39 cellular contexts compared by ENCODE assay signal in genomic region chr2:126579868-126580267, GRCh38.
"Had no signal": no experiment of that assay in that cellular context is flagged by ENCODE, and none has a peak within 500 bp of the region (broad histone marks: within the 10 kb centered on the region; RNA-seq: fewer than 3 reads in every experiment).

No MANE protein-coding gene starts in this region.

- H3K4me1 Mint-ChIP-seq: activated naive CD4-positive, alpha-beta T cell treated with anti-CD3 and anti-CD28 coated beads, Interleukin-2, amount 10 ng/mL, durations not matched to agents 7 days and 5 days; activated naive CD4-positive, alpha-beta T cell treated with anti-CD3 and anti-CD28 coated beads, Interleukin-2, amount 50 U/mL, for 24 hours; activated naive CD8-positive, alpha-beta T cell treated with anti-CD3 and anti-CD28 coated beads for 36 hours; activated naive CD8-positive, alpha-beta T cell treated with anti-CD3 and anti-CD28 coated beads, Interleukin-2, amount 10 ng/mL, durations not matched to agents 7 days and 5 days; activated naive CD8-positive, alpha-beta T cell treated with anti-CD3 and anti-CD28 coated beads, Interleukin-2, amount 50 U/mL, for 24 hours; activated T-helper 17 cell treated with anti-CD3 and anti-CD28 coated beads, Interleukin-2, amount 50 U/mL, for 72 hours; brain; central memory CD8-positive, alpha-beta T cell had no signal

- H3K9me3 Mint-ChIP-seq: activated naive CD4-positive, alpha-beta T cell treated with anti-CD3 and anti-CD28 coated beads for 36 hours; activated naive CD4-positive, alpha-beta T cell treated with anti-CD3 and anti-CD28 coated beads, Interleukin-2, amount 10 ng/mL, durations not matched to agents 7 days and 5 days; activated naive CD4-positive, alpha-beta T cell treated with anti-CD3 and anti-CD28 coated beads, Interleukin-2, amount 50 U/mL, for 24 hours; activated naive CD4-positive, alpha-beta T cell treated with anti-CD3 and anti-CD28 coated beads, Interleukin-2, amount 50 U/mL, for 72 hours; activated naive CD8-positive, alpha-beta T cell treated with anti-CD3 and anti-CD28 coated beads for 36 hours; activated naive CD8-positive, alpha-beta T cell treated with anti-CD3 and anti-CD28 coated beads, Interleukin-2, amount 10 ng/mL, durations not matched to agents 7 days and 5 days; activated naive CD8-positive, alpha-beta T cell treated with anti-CD3 and anti-CD28 coated beads, Interleukin-2, amount 50 U/mL, for 24 hours; activated T-cell treated with anti-CD3 and anti-CD28 coated beads, Interleukin-2, amount 50 U/mL, for 24 hours; activated T-cell treated with anti-CD3 and anti-CD28 coated beads, Interleukin-2, amount 50 U/mL, for 4 hours; activated T-cell treated with anti-CD3 and anti-CD28 coated beads, Interleukin-2, amount 50 U/mL, for 72 hours; activated T-helper 1 cell treated with anti-CD3 and anti-CD28 coated beads, Interleukin-12 subunit alpha, Interleukin-12 subunit beta, Interleukin-2, Interleukin-4 antibody, amounts not matched to agents 30 ng/mL and 10 ng/mL and 1 ng/mL, durations not matched to agents 14 hours and 24 hours and 36 hours; activated T-helper 17 cell treated with anti-CD3 and anti-CD28 coated beads, Interleukin-2, amount 50 U/mL, for 72 hours; activated T-helper 2 cell treated with anti-CD3 and anti-CD28 coated beads, Interferon-gamma antibody, Interleukin-2, Interleukin-4, amounts not matched to agents 10 μg/mL and 5 μg/mL and 100 μg/mL, durations not matched to agents 14 hours and 24 hours and 36 hours; central memory CD8-positive, alpha-beta T cell had no signal

- H3K27ac Mint-ChIP-seq: activated naive CD4-positive, alpha-beta T cell treated with anti-CD3 and anti-CD28 coated beads for 36 hours; activated naive CD4-positive, alpha-beta T cell treated with anti-CD3 and anti-CD28 coated beads, Interleukin-2, amount 10 ng/mL, durations not matched to agents 7 days and 5 days; activated naive CD4-positive, alpha-beta T cell treated with anti-CD3 and anti-CD28 coated beads, Interleukin-2, amount 50 U/mL, for 24 hours; activated naive CD4-positive, alpha-beta T cell treated with anti-CD3 and anti-CD28 coated beads, Interleukin-2, amount 50 U/mL, for 72 hours; activated naive CD8-positive, alpha-beta T cell; activated naive CD8-positive, alpha-beta T cell treated with anti-CD3 and anti-CD28 coated beads for 36 hours; activated naive CD8-positive, alpha-beta T cell treated with anti-CD3 and anti-CD28 coated beads, Interleukin-2, amount 10 ng/mL, durations not matched to agents 7 days and 5 days; activated naive CD8-positive, alpha-beta T cell treated with anti-CD3 and anti-CD28 coated beads, Interleukin-2, amount 50 U/mL, for 24 hours; activated T-cell treated with anti-CD3 and anti-CD28 coated beads, Interleukin-2, amount 50 U/mL, for 24 hours; activated T-helper 1 cell treated with anti-CD3 and anti-CD28 coated beads, Interleukin-12 subunit alpha, Interleukin-12 subunit beta, Interleukin-2, Interleukin-4 antibody, amounts not matched to agents 30 ng/mL and 10 ng/mL and 1 ng/mL, durations not matched to agents 14 hours and 24 hours and 36 hours; activated T-helper 17 cell treated with anti-CD3 and anti-CD28 coated beads, Interleukin-2, amount 50 U/mL, for 72 hours; activated T-helper 2 cell treated with anti-CD3 and anti-CD28 coated beads, Interferon-gamma antibody, Interleukin-2, Interleukin-4, amounts not matched to agents 10 μg/mL and 5 μg/mL and 100 μg/mL, durations not matched to agents 14 hours and 24 hours and 36 hours; brain had no signal

- H3K4me1 ChIP-seq: adrenal gland, ascending aorta, body of pancreas, breast epithelium had no signal

- FAIRE-seq: astrocyte, bronchial epithelial cell had no signal

- H3K9me3 ChIP-seq: adrenal gland, ascending aorta, body of pancreas, breast epithelium had no signal

- ATAC-seq: activated naive CD4-positive, alpha-beta T cell treated with anti-CD3 and anti-CD28 coated beads, Interleukin-2, amount 50 U/mL, for 72 hours; activated naive CD8-positive, alpha-beta T cell treated with anti-CD3 and anti-CD28 coated beads, Interleukin-2, amount 50 U/mL, for 24 hours; activated T-cell treated with anti-CD3 and anti-CD28 coated beads, Interleukin-2, amount 50 U/mL, for 4 hours; activated T-cell treated with anti-CD3 and anti-CD28 coated beads, Interleukin-2, amount 50 U/mL, for 72 hours; activated T-helper 17 cell treated with anti-CD3 and anti-CD28 coated beads, Interleukin-2, amount 50 U/mL, for 72 hours; body of pancreas had no signal

- H3K27me3 ChIP-seq: adrenal gland, ascending aorta, body of pancreas, brain microvascular endothelial cell, breast epithelium, cardiac muscle cell had no signal

- H3K27me3 Mint-ChIP-seq: activated naive CD4-positive, alpha-beta T cell treated with anti-CD3 and anti-CD28 coated beads, Interleukin-2, amount 50 U/mL, for 24 hours; activated naive CD8-positive, alpha-beta T cell; activated naive CD8-positive, alpha-beta T cell treated with anti-CD3 and anti-CD28 coated beads, Interleukin-2, amount 10 ng/mL, durations not matched to agents 7 days and 5 days; brain had no signal

- H3K36me3 Mint-ChIP-seq: activated naive CD4-positive, alpha-beta T cell treated with anti-CD3 and anti-CD28 coated beads, Interleukin-2, amount 10 ng/mL, durations not matched to agents 7 days and 5 days; activated naive CD4-positive, alpha-beta T cell treated with anti-CD3 and anti-CD28 coated beads, Interleukin-2, amount 50 U/mL, for 24 hours; activated naive CD4-positive, alpha-beta T cell treated with anti-CD3 and anti-CD28 coated beads, Interleukin-2, amount 50 U/mL, for 72 hours; activated naive CD8-positive, alpha-beta T cell treated with anti-CD3 and anti-CD28 coated beads for 36 hours; activated naive CD8-positive, alpha-beta T cell treated with anti-CD3 and anti-CD28 coated beads, Interleukin-2, amount 10 ng/mL, durations not matched to agents 7 days and 5 days; brain had no signal

- H3K4me3 Mint-ChIP-seq: activated naive CD4-positive, alpha-beta T cell treated with anti-CD3 and anti-CD28 coated beads for 36 hours; activated naive CD4-positive, alpha-beta T cell treated with anti-CD3 and anti-CD28 coated beads, Interleukin-2, amount 10 ng/mL, durations not matched to agents 7 days and 5 days; activated naive CD4-positive, alpha-beta T cell treated with anti-CD3 and anti-CD28 coated beads, Interleukin-2, amount 50 U/mL, for 24 hours; activated naive CD8-positive, alpha-beta T cell; activated naive CD8-positive, alpha-beta T cell treated with anti-CD3 and anti-CD28 coated beads for 36 hours; activated naive CD8-positive, alpha-beta T cell treated with anti-CD3 and anti-CD28 coated beads, Interleukin-2, amount 10 ng/mL, durations not matched to agents 7 days and 5 days; activated naive CD8-positive, alpha-beta T cell treated with anti-CD3 and anti-CD28 coated beads, Interleukin-2, amount 50 U/mL, for 24 hours; activated T-cell treated with anti-CD3 and anti-CD28 coated beads, Interleukin-2, amount 50 U/mL, for 24 hours; activated T-cell treated with anti-CD3 and anti-CD28 coated beads, Interleukin-2, amount 50 U/mL, for 4 hours; activated T-cell treated with anti-CD3 and anti-CD28 coated beads, Interleukin-2, amount 50 U/mL, for 72 hours; activated T-helper 1 cell treated with anti-CD3 and anti-CD28 coated beads, Interleukin-12 subunit alpha, Interleukin-12 subunit beta, Interleukin-2, Interleukin-4 antibody, amounts not matched to agents 30 ng/mL and 10 ng/mL and 1 ng/mL, durations not matched to agents 14 hours and 24 hours and 36 hours; activated T-helper 17 cell treated with anti-CD3 and anti-CD28 coated beads, Interleukin-2, amount 50 U/mL, for 72 hours; brain; central memory CD8-positive, alpha-beta T cell had no signal

- DNase-seq: activated effector memory CD4-positive, alpha-beta T cell treated with anti-CD3 and anti-CD28 coated beads, Interleukin-2, amount 50 U/mL, for 16 hours; activated effector memory CD4-positive, alpha-beta T cell treated with Interleukin-2 at 50 U/mL for 16 hours; activated gamma-delta T cell; activated gamma-delta T cell treated with Interleukin-2 at 50 U/mL for 16 hours; activated naive CD4-positive, alpha-beta T cell; activated naive CD4-positive, alpha-beta T cell treated with anti-CD3 and anti-CD28 coated beads for 36 hours; activated naive CD4-positive, alpha-beta T cell treated with anti-CD3 and anti-CD28 coated beads, Interleukin-2, amount 10 ng/mL, durations not matched to agents 7 days and 5 days; activated naive CD4-positive, alpha-beta T cell treated with Interleukin-2 at 50 U/mL for 16 hours; activated naive CD8-positive, alpha-beta T cell treated with anti-CD3 and anti-CD28 coated beads for 36 hours; activated naive CD8-positive, alpha-beta T cell treated with anti-CD3 and anti-CD28 coated beads, Interleukin-2, amount 10 ng/mL, durations not matched to agents 7 days and 5 days; activated naive CD8-positive, alpha-beta T cell treated with anti-CD3 and anti-CD28 coated beads, Interleukin-2, amount 50 U/mL, for 24 hours; activated T-cell treated with anti-CD3 and anti-CD28 coated beads, Interleukin-2, amount 50 U/mL, for 1 hour; activated T-cell treated with anti-CD3 and anti-CD28 coated beads, Interleukin-2, amount 50 U/mL, for 24 hours; activated T-cell treated with anti-CD3 and anti-CD28 coated beads, Interleukin-2, amount 50 U/mL, for 4 hours; activated T-cell treated with anti-CD3 and anti-CD28 coated beads, Interleukin-2, amount 50 U/mL, for 48 hours; activated T-cell treated with anti-CD3 and anti-CD28 coated beads, Interleukin-2, amount 50 U/mL, for 72 hours; adrenal gland; amniotic stem cell; amygdala; anterior cingulate cortex; aorta; body of pancreas; brain microvascular endothelial cell; caudate nucleus; central memory CD4-positive, alpha-beta T cell; cerebellar nuclear complex had no signal

- H3K36me3 ChIP-seq: adrenal gland, ascending aorta, brain microvascular endothelial cell, breast epithelium, cardiac muscle cell had no signal

- H3K4me3 ChIP-seq: adrenal gland, ascending aorta, body of pancreas, breast epithelium, cardiac muscle cell had no signal

- H3K27ac ChIP-seq: adrenal gland, ascending aorta, body of pancreas, brain microvascular endothelial cell, breast epithelium, cardiac muscle cell had no signal
